ENCODE assay signal across 8 cellular contexts in genomic region chrX:149503446-149503845, GRCh38. TPM values are rescaled to one million over a fixed set of nuclear protein-coding genes. Genes with fewer than 3 reads are reported as not detected.
DNase-seq lines count a peak whose midpoint lies in the region; ATAC-seq and TF ChIP-seq lines count a peak whose summit lies in the region.
"Not testable (repeated sequence)": the region's sequence is repeated elsewhere in the genome, so short reads cannot be mapped to it uniquely, and the experiment has no call there.

No MANE protein-coding gene starts in this region.

- peak overlapping the region; percentile 44 to 99 for H3K27ac Mint-ChIP-seq in activated naive CD4-positive, alpha-beta T cell treated with anti-CD3 and anti-CD28 coated beads, Interleukin-2, amount 50 U/mL, for 72 hours
- H3K27ac Mint-ChIP-seq in glutamatergic neuron (ENCODE audit: unreplicated experiment): not testable (repeated sequence)

- TF ChIP-seq POLR2A in NB4 (IDR thresholded peaks at IDR 0.05; ENCODE audit: extremely low read depth, insufficient read length); sigmoid colon (IDR thresholded peaks at IDR 0.05): not testable (repeated sequence)

- peaks cover 12% of the 10 kb centered on the region for H3K27me3 Mint-ChIP-seq in glutamatergic neuron (ENCODE audit: unreplicated experiment)

- peak; percentile 42 to 52 for DNase-seq in AML-193 (lab: John Stamatoyannopoulos, UW)
- DNase-seq in NB4 (ENCODE audit: low read depth): peak; percentile 81
- peak; percentile 69 for DNase-seq in T-helper 22 cell (ENCODE audit: low read depth)
- DNase-seq in activated naive CD4-positive, alpha-beta T cell treated with anti-CD3 and anti-CD28 coated beads, Interleukin-2, amount 50 U/mL, for 72 hours (ENCODE audit: low spot score in 2 of 2): peak; percentile 43 to 76
- DNase-seq in glutamatergic neuron: peak; percentile 44
- not testable (repeated sequence) for DNase-seq in sigmoid colon

- peak; percentile 87 for ATAC-seq in GM18870 (IDR thresholded peaks at IDR 0.05; ENCODE audit: unreplicated experiment)
- peak; percentile 73 for ATAC-seq in HG02885 (IDR thresholded peaks at IDR 0.05; ENCODE audit: poor library complexity, unreplicated experiment)
- ATAC-seq in activated naive CD4-positive, alpha-beta T cell treated with anti-CD3 and anti-CD28 coated beads, Interleukin-2, amount 50 U/mL, for 72 hours: peak; percentile 72 to 77

- peak overlapping the region; percentile 49 to 89 (median 86) for H3K27ac ChIP-seq in sigmoid colon

- not testable (repeated sequence) for TF ChIP-seq CTCF in NB4 (IDR thresholded peaks at IDR 0.05; ENCODE audit: low read depth, low read length); glutamatergic neuron (IDR thresholded peaks at IDR 0.05; ENCODE audit: partially characterized antibody, unreplicated experiment); sigmoid colon (IDR thresholded peaks at IDR 0.05)

- not testable (repeated sequence) for H3K4me3 ChIP-seq in NB4 (ENCODE audit: low read depth, low read length)
- H3K4me3 ChIP-seq in sigmoid colon: peak overlapping the region in 1 of 4 donors; percentile 65

- intact Hi-C loops in sigmoid colon (cut with DNase I): not testable (repeated sequence)

- H3K27me3 ChIP-seq in sigmoid colon: not testable (repeated sequence)

- 30 to 68% methylated on average over 5 to 6 of the region's 10 CpGs for WGBS in sigmoid colon, 2 donors

- H3K9me3 Mint-ChIP-seq in activated naive CD4-positive, alpha-beta T cell treated with anti-CD3 and anti-CD28 coated beads, Interleukin-2, amount 50 U/mL, for 72 hours; glutamatergic neuron (ENCODE audit: unreplicated experiment): not testable (repeated sequence)

- peaks cover 0 to 26% (median 0%) of the 10 kb centered on the region in 4 donors for H3K36me3 ChIP-seq in sigmoid colon

- H3K36me3 Mint-ChIP-seq in activated naive CD4-positive, alpha-beta T cell treated with anti-CD3 and anti-CD28 coated beads, Interleukin-2, amount 50 U/mL, for 72 hours; glutamatergic neuron (ENCODE audit: unreplicated experiment): not testable (repeated sequence)

- not testable (repeated sequence) for H3K4me1 Mint-ChIP-seq in glutamatergic neuron (ENCODE audit: low read depth, unreplicated experiment)

- peaks cover 0 to 10% (median 2%) of the 10 kb centered on the region in 4 donors for H3K4me1 ChIP-seq in sigmoid colon

- TF ChIP-seq EP300 in sigmoid colon (IDR thresholded peaks at IDR 0.05): not testable (repeated sequence)

- not testable (repeated sequence) for H3K9me3 ChIP-seq in sigmoid colon

- H3K4me3 Mint-ChIP-seq in glutamatergic neuron (ENCODE audit: unreplicated experiment): not testable (repeated sequence)

RNA-seq across cellular contexts. Expression of gene IDS, which starts 1.7 kb away (rescaled TPM):
- 10 to 100 TPM; 35.4 to 77.8 TPM for total RNA-seq in activated naive CD4-positive, alpha-beta T cell treated with anti-CD3 and anti-CD28 coated beads, Interleukin-2, amount 50 U/mL, for 72 hours
- total RNA-seq in glutamatergic neuron (ENCODE audit: unreplicated experiment) (86.4 TPM), sigmoid colon (10 to 100 TPM; 71.3 to 97.2 (median 89.9) TPM)
- 10 to 100 TPM; 31.3 to 49.7 (median 43.8) TPM for polyA plus RNA-seq in sigmoid colon

RNA-seq across cellular contexts. Expression of gene EOLA1, which starts 37.4 kb away (rescaled TPM):
- total RNA-seq in activated naive CD4-positive, alpha-beta T cell treated with anti-CD3 and anti-CD28 coated beads, Interleukin-2, amount 50 U/mL, for 72 hours: 10 to 100 TPM; 13.6 to 50.9 TPM
- 27.7 TPM for total RNA-seq in glutamatergic neuron (ENCODE audit: unreplicated experiment)
- total RNA-seq in sigmoid colon: 10 to 100 TPM in 3 of 4 donors, 1 to 10 TPM in 1; 8.7 to 14.4 (median 11.9) TPM
- 10 to 100 TPM; 31.2 to 43.0 (median 34.2) TPM for polyA plus RNA-seq in sigmoid colon

RNA-seq across cellular contexts. Expression of gene HSFX3, which starts 46.3 kb away (rescaled TPM):
- not detected for total RNA-seq in activated naive CD4-positive, alpha-beta T cell treated with anti-CD3 and anti-CD28 coated beads, Interleukin-2, amount 50 U/mL, for 72 hours
- total RNA-seq in glutamatergic neuron (ENCODE audit: unreplicated experiment) (not detected), sigmoid colon (not detected)
- not detected for polyA plus RNA-seq in sigmoid colon
